Comparison of ENCODE assay signal across 8 cellular contexts in the genomic region with DNA sequence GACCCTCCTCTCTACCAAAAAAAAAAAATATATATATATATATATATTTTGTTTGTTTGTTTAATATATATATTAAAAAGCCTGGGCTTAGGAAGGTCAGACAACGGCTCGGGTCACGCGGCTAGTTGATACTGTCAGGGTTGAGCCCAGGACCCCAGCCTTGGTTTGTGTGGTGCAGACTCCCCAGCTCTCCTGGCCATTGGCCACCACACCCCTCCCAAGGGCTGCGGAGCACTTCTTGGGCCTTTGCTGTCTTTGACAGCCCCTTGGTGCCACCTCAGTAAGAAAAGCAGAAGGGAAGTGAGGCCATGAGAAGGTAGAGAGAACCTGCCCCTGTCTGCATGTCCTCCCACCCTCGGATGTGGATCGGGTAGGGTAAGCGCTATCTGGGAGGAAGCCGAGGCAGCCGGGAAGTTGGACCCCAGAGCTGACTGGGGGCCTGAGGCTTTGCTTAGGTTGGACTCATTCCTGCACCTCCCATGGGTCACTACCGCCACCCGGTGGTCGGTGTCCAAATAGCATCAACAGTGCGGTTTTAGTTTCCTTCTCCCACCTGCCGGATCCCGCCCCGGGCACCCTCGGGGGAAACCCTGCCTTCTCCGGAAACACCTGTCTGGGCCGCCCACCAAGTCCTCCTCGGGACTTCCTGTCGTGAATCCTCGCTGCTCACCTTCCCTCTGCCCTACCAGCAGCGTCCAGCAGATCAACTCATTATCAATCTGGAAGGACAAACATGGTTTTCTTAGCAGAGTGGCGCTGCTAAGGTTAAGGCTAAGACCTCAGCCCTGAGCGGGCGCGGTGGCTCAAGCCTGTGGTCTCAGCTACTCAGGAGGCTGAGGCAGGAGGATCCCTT. TPM values are rescaled to one million over a fixed set of nuclear protein-coding genes. Genes with fewer than 3 reads are reported as not detected.
DNase-seq lines count a peak whose midpoint lies in the region; ATAC-seq and TF ChIP-seq lines count a peak whose summit lies in the region.

No MANE protein-coding gene starts in this region.

- H3K4me3 Mint-ChIP-seq in activated CD8-positive, alpha-beta T cell treated with anti-CD3 and anti-CD28 coated beads, Interleukin-2, amount 10 ng/mL, durations not matched to agents 7 days and 5 days, result peak overlapping the region; percentile 75
- peak overlapping the region; percentile 68 to 73 for H3K4me3 Mint-ChIP-seq in effector memory CD8-positive, alpha-beta T cell
- H3K4me3 Mint-ChIP-seq in mesothelial cell of epicardium, result peak overlapping the region; percentile 73

- H3K36me3 Mint-ChIP-seq in activated CD8-positive, alpha-beta T cell treated with anti-CD3 and anti-CD28 coated beads, Interleukin-2, amount 10 ng/mL, durations not matched to agents 7 days and 5 days (ENCODE audit: low read depth), result no peaks in the 10 kb centered on the region
- H3K36me3 Mint-ChIP-seq in effector memory CD8-positive, alpha-beta T cell (ENCODE audit: insufficient read depth), result no peaks in the 10 kb centered on the region
- H3K36me3 Mint-ChIP-seq in mesothelial cell of epicardium, result no peaks in the 10 kb centered on the region

- peak; percentile 68 for DNase-seq in COLO829 (ENCODE audit: low spot score)
- DNase-seq in NCI-H82 (lab: John Stamatoyannopoulos, UW), result peak; percentile 94
- DNase-seq in activated CD8-positive, alpha-beta T cell treated with anti-CD3 and anti-CD28 coated beads, Interleukin-2, amount 10 ng/mL, durations not matched to agents 7 days and 5 days, result peak; percentile 94
- peak; percentile 85 to 92 (median 86) for DNase-seq in effector memory CD8-positive, alpha-beta T cell
- peak; percentile 75 to 96 for DNase-seq in mesothelial cell of epicardium (ENCODE audit: low spot score in 2 of 2, unreplicated experiment in 2 of 2)
- DNase-seq in stimulated activated CD8-positive, alpha-beta memory T cell treated with anti-CD3 and anti-CD28 coated beads, Interleukin-15, amount 100 ng/mL, for 4 hours (ENCODE audit: low read depth in 2 of 2), result peak; percentile 76 to 84

- no peaks in the 10 kb centered on the region for H3K9me3 Mint-ChIP-seq in activated CD8-positive, alpha-beta T cell treated with anti-CD3 and anti-CD28 coated beads, Interleukin-2, amount 10 ng/mL, durations not matched to agents 7 days and 5 days (ENCODE audit: insufficient read depth)
- H3K9me3 Mint-ChIP-seq in effector memory CD8-positive, alpha-beta T cell, result no peaks in the 10 kb centered on the region
- no peaks in the 10 kb centered on the region for H3K9me3 Mint-ChIP-seq in mesothelial cell of epicardium

- POLR2A ChIA-PET in activated CD8-positive, alpha-beta T cell treated with anti-CD3 and anti-CD28 coated beads, Interleukin-2, amount 10 ng/mL, durations not matched to agents 7 days and 5 days (lab: Charles Lee), result no interaction called here

- ATAC-seq in GM19455 (IDR thresholded peaks at IDR 0.05; ENCODE audit: unreplicated experiment) (peak; percentile 85), HG03571 (IDR thresholded peaks at IDR 0.05; ENCODE audit: unreplicated experiment) (peak; percentile 90)
- peak; percentile 90 for ATAC-seq in activated CD8-positive, alpha-beta T cell treated with anti-CD3 and anti-CD28 coated beads, Interleukin-2, amount 10 ng/mL, durations not matched to agents 7 days and 5 days
- peak; percentile 96 for ATAC-seq in effector memory CD8-positive, alpha-beta T cell (replicated peaks)

- H3K4me1 Mint-ChIP-seq in activated CD8-positive, alpha-beta T cell treated with anti-CD3 and anti-CD28 coated beads, Interleukin-2, amount 10 ng/mL, durations not matched to agents 7 days and 5 days (ENCODE audit: low read depth), result peaks cover 26% of the 10 kb centered on the region
- H3K4me1 Mint-ChIP-seq in effector memory CD8-positive, alpha-beta T cell (ENCODE audit: low read depth in 2 of 2), result peaks cover 10 to 13% of the 10 kb centered on the region in 2 donors
- no peaks in the 10 kb centered on the region for H3K4me1 Mint-ChIP-seq in mesothelial cell of epicardium

- peak; percentile 96 for TF ChIP-seq CTCF in mesothelial cell of epicardium (IDR thresholded peaks at IDR 0.05; ENCODE audit: unreplicated experiment)

- CTCF ChIA-PET in activated CD8-positive, alpha-beta T cell treated with anti-CD3 and anti-CD28 coated beads, Interleukin-2, amount 10 ng/mL, durations not matched to agents 7 days and 5 days (lab: Charles Lee), result interaction anchor here (0.6 to 1.5 kb wide), 8 partner anchors 16 to 304 kb away, joined by 3 to 5 read pairs (median 4); no protein-coding TSS in a partner anchor

- no peaks in the 10 kb centered on the region for H3K27me3 Mint-ChIP-seq in activated CD8-positive, alpha-beta T cell treated with anti-CD3 and anti-CD28 coated beads, Interleukin-2, amount 10 ng/mL, durations not matched to agents 7 days and 5 days (ENCODE audit: low read depth)
- H3K27me3 Mint-ChIP-seq in effector memory CD8-positive, alpha-beta T cell, result peaks cover 0 to 9% of the 10 kb centered on the region in 2 donors
- H3K27me3 Mint-ChIP-seq in mesothelial cell of epicardium (ENCODE audit: low read depth), result peaks cover 49% of the 10 kb centered on the region

- peak overlapping the region; percentile 73 for H3K27ac Mint-ChIP-seq in activated CD8-positive, alpha-beta T cell treated with anti-CD3 and anti-CD28 coated beads, Interleukin-2, amount 10 ng/mL, durations not matched to agents 7 days and 5 days
- peak overlapping the region; percentile 52 to 64 for H3K27ac Mint-ChIP-seq in effector memory CD8-positive, alpha-beta T cell
- H3K27ac Mint-ChIP-seq in mesothelial cell of epicardium, result no peak overlapping the region

RNA-seq across cellular contexts. Expression of gene GNPAT, which starts 29.8 kb away (rescaled TPM):
- 10 to 100 TPM; 35.7 to 37.9 TPM for total RNA-seq in activated CD8-positive, alpha-beta T cell treated with anti-CD3 and anti-CD28 coated beads, Interleukin-2, amount 10 ng/mL, durations not matched to agents 7 days and 5 days
- 33.4 to 36.3 TPM (median 34.0 TPM) in 3 replicates for total RNA-seq in mesothelial cell of epicardium

RNA-seq across cellular contexts. Expression of gene TRIM67, which starts 49.4 kb away (rescaled TPM):
- total RNA-seq in activated CD8-positive, alpha-beta T cell treated with anti-CD3 and anti-CD28 coated beads, Interleukin-2, amount 10 ng/mL, durations not matched to agents 7 days and 5 days, result not detected
- total RNA-seq in mesothelial cell of epicardium, result 0.04 to 0.09 TPM (median 0.07 TPM) in 3 replicates

Comparison
In these comparisons a context has a peak if more than half of its experiments do, and no peak if none do; other contexts are left out.
1. Peak in every context shown above with its lines: DNase-seq and ATAC-seq.